Comparison of ENCODE assay signal across 12 cellular contexts in genomic region chr18:60232541-60232940, GRCh38.
A peak's percentile ranks its signal among the peaks of the same experiment; 100 is the strongest.
DNase-seq lines count a peak whose midpoint lies in the region; ATAC-seq and TF ChIP-seq lines count a peak whose summit lies in the region.
"Had no signal": no experiment of that assay in that cellular context is flagged by ENCODE, and none has a peak within 500 bp of the region (broad histone marks: within the 10 kb centered on the region; RNA-seq: fewer than 3 reads in every experiment).

No MANE protein-coding gene starts in this region.

- CTCF ChIA-PET in MCF 10A (lab: Yijun Ruan, JAX), result interaction anchor here (0.8 kb wide), 1 partner anchor 142 kb away, joined by 4 read pairs; no protein-coding TSS in a partner anchor
- CTCF ChIA-PET in IMR-90 (lab: Yijun Ruan, JAX), result interaction anchor here (1.0 kb wide), 1 partner anchor 18 kb away, joined by 3 read pairs; no protein-coding TSS in a partner anchor
- CTCF ChIA-PET in CD4-positive, alpha-beta T cell (lab: Charles Lee), result no interaction called here

- no peak overlapping the region for H2AK9ac ChIP-seq in IMR-90 (replicated peaks; ENCODE audit: low read depth, low read length, poor library complexity)

- no peak overlapping the region for H3K4me3 Mint-ChIP-seq in MCF 10A (ENCODE audit: unreplicated experiment)
- H3K4me3 Mint-ChIP-seq in CD4-positive, alpha-beta T cell, result no peak overlapping the region

- H3K9me1 ChIP-seq in IMR-90 (ENCODE audit: insufficient read depth, low read length), result no peaks in the 10 kb centered on the region

- POLR2A ChIA-PET in MCF 10A (lab: Yijun Ruan, JAX), result interaction anchor here (0.5 to 0.6 kb wide), 2 partner anchors 73 to 389 kb away, joined by 3 read pairs; no protein-coding TSS in a partner anchor
- POLR2A ChIA-PET in IMR-90 (lab: Charles Lee; ENCODE audit: unreplicated experiment), result no interaction called here
- POLR2A ChIA-PET in CD4-positive, alpha-beta T cell (lab: Charles Lee), result no interaction called here

- no peak overlapping the region for H4K8ac ChIP-seq in IMR-90 (ENCODE audit: low read depth in 2 of 2, low read length in 2 of 2)

- no peak overlapping the region for H3K4me2 ChIP-seq in IMR-90 (ENCODE audit: low read depth, low read length)

- H2BK15ac ChIP-seq in IMR-90 (ENCODE audit: low read depth, low read length), result no peak overlapping the region

- H3K27ac Mint-ChIP-seq in MCF 10A (ENCODE audit: low read depth, unreplicated experiment), result no peak overlapping the region
- H3K27ac Mint-ChIP-seq in CD4-positive, alpha-beta T cell, result no peak overlapping the region

- H4K20me1 ChIP-seq in IMR-90 (ENCODE audit: insufficient read depth, low read length), result no peaks in the 10 kb centered on the region

- TF ChIP-seq POLR2A in breast epithelium (IDR thresholded peaks at IDR 0.05) (no peak), IMR-90 (IDR thresholded peaks at IDR 0.05; ENCODE audit: low read depth, low read length) (no peak)

- H2AK5ac ChIP-seq in IMR-90 (ENCODE audit: low read depth, low read length), result no peak overlapping the region

- H2BK5ac ChIP-seq in IMR-90 (ENCODE audit: low read depth, low read length, poor library complexity, severe bottlenecking), result no peak overlapping the region

- H3K56ac ChIP-seq in IMR-90 (ENCODE audit: extremely low read depth, insufficient read depth, low read length), result no peak overlapping the region

- no peaks in the 10 kb centered on the region for H3K4me1 ChIP-seq in breast epithelium
- H3K4me1 ChIP-seq in IMR-90 (ENCODE audit: control insufficient read depth, insufficient read depth, low read length), result no peaks in the 10 kb centered on the region
- no peaks in the 10 kb centered on the region for H3K4me1 ChIP-seq in HAP-1

- intact Hi-C loops in MCF 10A (cut with micrococcal nuclease), result no loop called here
- intact Hi-C loops in breast epithelium (cut with DNase I; ENCODE audit: low total_unique reads), result no loop called here
- intact Hi-C loops in IMR-90 (cut with micrococcal nuclease), result loop anchor here (10.0 kb wide), 1 partner anchor 238 kb away; no protein-coding TSS in a partner anchor
- intact Hi-C loops in CD4-positive, alpha-beta T cell (cut with DNase I, micrococcal nuclease), result no loop called here

- H2BK120ac ChIP-seq in IMR-90 (ENCODE audit: low read depth, low read length), result no peak overlapping the region

- in situ Hi-C loops in IMR-90 (cut with MboI; ENCODE audit: low sequenced_read_pairs) (no loop called here), HAP-1 (cut with MboI; ENCODE audit: low sequenced_read_pairs) (no loop called here)

- H3K27me3 ChIP-seq in breast epithelium, result no peaks in the 10 kb centered on the region
- H3K27me3 ChIP-seq in IMR-90 (ENCODE audit: control insufficient read depth, insufficient read depth, low read length), result no peaks in the 10 kb centered on the region
- H3K27me3 ChIP-seq in HAP-1 (ENCODE audit: low read depth), result no peaks in the 10 kb centered on the region
- no peaks in the 10 kb centered on the region for H3K27me3 ChIP-seq in CD4-positive, alpha-beta T cell (ENCODE audit: control insufficient read depth, insufficient read depth, low read length)

- H2AFZ ChIP-seq in IMR-90 (replicated peaks; ENCODE audit: low read length, poor library complexity), result no peak overlapping the region

- H3K27ac ChIP-seq in breast epithelium, result no peak overlapping the region
- H3K27ac ChIP-seq in IMR-90 (ENCODE audit: insufficient read depth, low read length), result no peak overlapping the region
- no peak overlapping the region for H3K27ac ChIP-seq in CD4-positive, alpha-beta T cell (ENCODE audit: low read depth, low read length)

- dilution Hi-C loops in IMR-90 (cut with HindIII; ENCODE audit: low sequenced_read_pairs, unreplicated experiment), result no loop called here

- H3K79me1 ChIP-seq in IMR-90 (ENCODE audit: low read depth in 1 of 2, low read length in 2 of 2), result no peaks in the 10 kb centered on the region

- H3K36me3 ChIP-seq in breast epithelium (no peaks in the 10 kb centered on the region), IMR-90 (ENCODE audit: control insufficient read depth, insufficient read depth, low read length) (no peaks in the 10 kb centered on the region), HAP-1 (replicated peaks) (no peaks in the 10 kb centered on the region)

- H4K91ac ChIP-seq in IMR-90 (ENCODE audit: insufficient read depth, low read depth, low read length), result no peak overlapping the region

- H3K27me3 Mint-ChIP-seq in MCF 10A (ENCODE audit: insufficient read depth, unreplicated experiment), result peaks cover 28% of the 10 kb centered on the region
- H3K27me3 Mint-ChIP-seq in CD4-positive, alpha-beta T cell, result no peaks in the 10 kb centered on the region

- H3K36me3 Mint-ChIP-seq in MCF 10A (ENCODE audit: insufficient read depth, unreplicated experiment), result no peaks in the 10 kb centered on the region
- no peaks in the 10 kb centered on the region for H3K36me3 Mint-ChIP-seq in CD4-positive, alpha-beta T cell (ENCODE audit: low read depth)

- ATAC-seq in IMR-90 (ENCODE audit: low read depth) (peak; percentile 40; the same call in 1 of the 2 replicates), GM21737 (IDR thresholded peaks at IDR 0.05; ENCODE audit: unreplicated experiment) (no peak)
- ATAC-seq in CD4-positive, alpha-beta T cell (ENCODE audit: poor library complexity), result no peak

- H3K14ac ChIP-seq in IMR-90 (replicated peaks; ENCODE audit: low read depth, low read length), result no peak overlapping the region

- H3K4me3 ChIP-seq in breast epithelium (no peak overlapping the region), IMR-90 (ENCODE audit: insufficient read depth, low read depth, low read length) (no peak overlapping the region), choroid plexus epithelial cell (ENCODE audit: low read depth, low read length) (no peak overlapping the region), HAP-1 (no peak overlapping the region)

- H3K18ac ChIP-seq in IMR-90 (ENCODE audit: low read depth, low read length), result no peak overlapping the region

- H3K9me3 ChIP-seq in breast epithelium (no peaks in the 10 kb centered on the region), IMR-90 (ENCODE audit: control insufficient read depth, insufficient read depth, low read length) (no peaks in the 10 kb centered on the region), HAP-1 (no peaks in the 10 kb centered on the region)
- no peaks in the 10 kb centered on the region for H3K9me3 ChIP-seq in CD4-positive, alpha-beta T cell (ENCODE audit: control insufficient read depth, low read length)

- no peak for TF ChIP-seq RAD21 in IMR-90 (IDR thresholded peaks at IDR 0.05; ENCODE audit: low read length)

- H2BK20ac ChIP-seq in IMR-90 (ENCODE audit: low read depth, low read length), result no peak overlapping the region

- no peak overlapping the region for H3K4ac ChIP-seq in IMR-90 (ENCODE audit: low read depth, low read length)

- no peak for TF ChIP-seq CTCF in MCF 10A (IDR thresholded peaks at IDR 0.05; ENCODE audit: unreplicated experiment)
- TF ChIP-seq CTCF in breast epithelium (IDR thresholded peaks at IDR 0.05), result no peak
- no peak for TF ChIP-seq CTCF in IMR-90 (conservative IDR thresholded peaks at IDR 0.05; ENCODE audit: low read depth, low read length)
- TF ChIP-seq CTCF in choroid plexus epithelial cell (conservative IDR thresholded peaks at IDR 0.05; ENCODE audit: low read depth, low read length), result no peak
- no peak for TF ChIP-seq CTCF in CD4-positive, alpha-beta T cell (IDR thresholded peaks at IDR 0.05)

- BruUV-seq in MCF 10A (replicated peaks; lab: Mats Ljungman, UMichigan), result no TSS peak
- no TSS peak for BruUV-seq in IMR-90 (replicated peaks; lab: Mats Ljungman, UMichigan)

- H3K9ac ChIP-seq in IMR-90 (ENCODE audit: low read depth, low read length), result no peak overlapping the region

- no peaks in the 10 kb centered on the region for H3K4me1 Mint-ChIP-seq in MCF 10A (ENCODE audit: insufficient read depth, unreplicated experiment)
- H3K4me1 Mint-ChIP-seq in CD4-positive, alpha-beta T cell (ENCODE audit: low read depth), result no peaks in the 10 kb centered on the region

- no peak overlapping the region for H3K23ac ChIP-seq in IMR-90 (ENCODE audit: low read depth, low read length)

- no peak overlapping the region for H4K5ac ChIP-seq in IMR-90 (ENCODE audit: low read depth, low read length)

- DNase-seq in MCF 10A (ENCODE audit: unreplicated experiment) (peak; percentile 24), breast epithelium (ENCODE audit: low spot score in 2 of 2) (no peak), IMR-90 (peak; percentile 73), choroid plexus epithelial cell (ENCODE audit: low read depth) (peak; percentile 50), HAP-1 (ENCODE audit: low spot score in 2 of 2) (no peak)
- no peak for DNase-seq in CD4-positive, alpha-beta T cell
- no peak for DNase-seq in stimulated activated CD4-positive, alpha-beta T cell treated with anti-CD3 and anti-CD28 coated beads, Interleukin-2, amount 100 ng/mL, for 48 hours
- DNase-seq: activated CD4-positive, alpha-beta T cell treated with anti-CD3 and anti-CD28 coated beads for 48 hours; activated naive CD4-positive, alpha-beta T cell treated with anti-CD3 and anti-CD28 coated beads, Interleukin-2, amount 50 U/mL, for 16 hours; KBM-7; NCI-H2227 treated with DMSO at 0.1 percent for 48 hours had no signal

- H3K9me3 Mint-ChIP-seq in MCF 10A (ENCODE audit: unreplicated experiment), result no peaks in the 10 kb centered on the region
- H3K9me3 Mint-ChIP-seq in CD4-positive, alpha-beta T cell, result no peaks in the 10 kb centered on the region

TF ChIP-seq in IMR-90, 13 proteins besides CTCF, POLR2A, EP300 and RAD21:
- TF ChIP-seq CEBPB (IDR thresholded peaks at IDR 0.05; ENCODE audit: low read depth, low read length) (peak; percentile 62; the same call in 1 of the 2 replicates), MAFK (IDR thresholded peaks at IDR 0.05; ENCODE audit: low read depth, low read length) (peak; percentile 21; the same call in 1 of the 2 replicates), BHLHE40 (IDR thresholded peaks at IDR 0.05; ENCODE audit: low read depth, low read length) (no peak), FOS (IDR thresholded peaks at IDR 0.05; ENCODE audit: low read depth, low read length) (peak; percentile 38; the same call in 1 of the 2 replicates)

Comparison
In these comparisons a context has a peak if more than half of its experiments do, and no peak if none do; other contexts are left out.
1. DNase-seq: peak in MCF 10A (single experiment), IMR-90 (single experiment) and choroid plexus epithelial cell (single experiment); none in breast epithelium (0 of 2), HAP-1 (0 of 2), CD4-positive, alpha-beta T cell (0 of 10) and stimulated activated CD4-positive, alpha-beta T cell treated with anti-CD3 and anti-CD28 coated beads, Interleukin-2, amount 100 ng/mL, for 48 hours (0 of 2).